ENCODE assay signal across 10 cellular contexts in genomic region chr1:180167721-180168467, GRCh38. TPM values are rescaled to one million over a fixed set of nuclear protein-coding genes. Genes with fewer than 3 reads are reported as not detected.
A peak's percentile ranks its signal among the peaks of the same experiment; 100 is the strongest.
DNase-seq lines count a peak whose midpoint lies in the region; ATAC-seq, FAIRE-seq and TF ChIP-seq lines count a peak whose summit lies in the region.
"Had no signal": no experiment of that assay in that cellular context is flagged by ENCODE, and none has a peak within 500 bp of the region (broad histone marks: within the 10 kb centered on the region; RNA-seq: fewer than 3 reads in every experiment).

No MANE protein-coding gene starts in this region.

- no peak overlapping the region for H2AFZ ChIP-seq in IMR-90 (replicated peaks; ENCODE audit: low read length, poor library complexity)

- TF ChIP-seq CTCF in A549 (IDR thresholded peaks at IDR 0.05): no peak
- TF ChIP-seq CTCF in IMR-90 (conservative IDR thresholded peaks at IDR 0.05; ENCODE audit: low read depth, low read length): no peak
- no peak for TF ChIP-seq CTCF in nephron progenitor cell (IDR thresholded peaks at IDR 0.05)

- H3K79me1 ChIP-seq in IMR-90 (ENCODE audit: low read depth in 1 of 2, low read length in 2 of 2) (peaks cover 62 to 94% of the 10 kb centered on the region in 2 experiments), mesendoderm (ENCODE audit: low read length) (peaks cover 9% of the 10 kb centered on the region)

- peak overlapping the region; percentile 66 for H3K27ac Mint-ChIP-seq in central memory CD8-positive, alpha-beta T cell (ENCODE audit: low read depth)
- H3K27ac Mint-ChIP-seq in nephron progenitor cell: no peak overlapping the region
- H3K27ac Mint-ChIP-seq in activated T-helper 2 cell treated with anti-CD3 and anti-CD28 coated beads, Interferon-gamma antibody, Interleukin-2, Interleukin-4, amounts not matched to agents 10 μg/mL and 5 μg/mL and 100 μg/mL, durations not matched to agents 14 hours and 24 hours and 36 hours: no peak overlapping the region

- H2AK5ac ChIP-seq in IMR-90 (ENCODE audit: low read depth, low read length) (no peak overlapping the region; the same call in 1 of the 2 replicates), mesendoderm (ENCODE audit: low read length) (no peak overlapping the region)

- peaks cover 18% of the 10 kb centered on the region for H3K4me1 Mint-ChIP-seq in central memory CD8-positive, alpha-beta T cell
- H3K4me1 Mint-ChIP-seq in nephron progenitor cell: peaks cover 12% of the 10 kb centered on the region
- H3K4me1 Mint-ChIP-seq in activated T-helper 2 cell treated with anti-CD3 and anti-CD28 coated beads, Interferon-gamma antibody, Interleukin-2, Interleukin-4, amounts not matched to agents 10 μg/mL and 5 μg/mL and 100 μg/mL, durations not matched to agents 14 hours and 24 hours and 36 hours (ENCODE audit: low read depth): peaks cover 2% of the 10 kb centered on the region

- no peaks in the 10 kb centered on the region for H3K36me3 Mint-ChIP-seq in central memory CD8-positive, alpha-beta T cell (ENCODE audit: insufficient read depth)
- peaks cover 9% of the 10 kb centered on the region for H3K36me3 Mint-ChIP-seq in nephron progenitor cell (ENCODE audit: low read depth)
- peaks cover 3% of the 10 kb centered on the region for H3K36me3 Mint-ChIP-seq in activated T-helper 2 cell treated with anti-CD3 and anti-CD28 coated beads, Interferon-gamma antibody, Interleukin-2, Interleukin-4, amounts not matched to agents 10 μg/mL and 5 μg/mL and 100 μg/mL, durations not matched to agents 14 hours and 24 hours and 36 hours (ENCODE audit: low read depth)

- dilution Hi-C loops in IMR-90 (cut with HindIII; ENCODE audit: low sequenced_read_pairs, unreplicated experiment): loop anchor here (25.0 kb wide), 1 partner anchor 131 kb away; no protein-coding TSS in a partner anchor

- H3K4me2 ChIP-seq in A549: peak overlapping the region; percentile 42
- H3K4me2 ChIP-seq in IMR-90 (ENCODE audit: low read depth, low read length): no peak overlapping the region
- H3K4me2 ChIP-seq in mesendoderm (ENCODE audit: low read length): no peak overlapping the region

- no peak overlapping the region for H2BK5ac ChIP-seq in IMR-90 (ENCODE audit: low read depth, low read length, poor library complexity, severe bottlenecking)
- no peak overlapping the region for H2BK5ac ChIP-seq in mesendoderm (ENCODE audit: low read length)

- H3K18ac ChIP-seq in IMR-90 (ENCODE audit: low read depth, low read length) (no peak overlapping the region), mesendoderm (ENCODE audit: low read length) (no peak overlapping the region)

- H3K9me1 ChIP-seq in IMR-90 (ENCODE audit: insufficient read depth, low read length): peaks cover 60% of the 10 kb centered on the region

- H3K23ac ChIP-seq in IMR-90 (ENCODE audit: low read depth, low read length): peak overlapping the region; percentile 0; the same call in 1 of the 2 replicates
- H3K23ac ChIP-seq in mesendoderm (ENCODE audit: low read length): no peak overlapping the region

- CTCF ChIA-PET in A549 (lab: Yijun Ruan, JAX) (interaction anchor here (0.5 to 9.1 kb wide), 32 partner anchors 11 to 852 kb away, joined by 3 to 132 read pairs (median 4); partner anchors contain the start of gene QSOX1), IMR-90 (lab: Yijun Ruan, JAX) (interaction anchor here (0.6 kb wide), 1 partner anchor 133 kb away, joined by 3 read pairs; no protein-coding TSS in a partner anchor)

- H4K20me1 ChIP-seq in IMR-90 (ENCODE audit: insufficient read depth, low read length): peaks cover 100% of the 10 kb centered on the region

- H3K79me2 ChIP-seq in mesendoderm (ENCODE audit: control insufficient read depth, insufficient read depth, low read length): peaks cover 2% of the 10 kb centered on the region

- H3K27me3 Mint-ChIP-seq in central memory CD8-positive, alpha-beta T cell: no peaks in the 10 kb centered on the region
- H3K27me3 Mint-ChIP-seq in nephron progenitor cell (ENCODE audit: low read depth, poor library complexity): peaks cover 4% of the 10 kb centered on the region
- H3K27me3 Mint-ChIP-seq in activated T-helper 2 cell treated with anti-CD3 and anti-CD28 coated beads, Interferon-gamma antibody, Interleukin-2, Interleukin-4, amounts not matched to agents 10 μg/mL and 5 μg/mL and 100 μg/mL, durations not matched to agents 14 hours and 24 hours and 36 hours (ENCODE audit: low read depth): no peaks in the 10 kb centered on the region
- H3K27me3 Mint-ChIP-seq: CD4-positive, alpha-beta memory T cell had no signal

- H3K9ac ChIP-seq in IMR-90 (ENCODE audit: low read depth, low read length) (no peak overlapping the region), mesendoderm (ENCODE audit: low read length) (no peak overlapping the region)

- no peak for TF ChIP-seq EP300 in A549 (IDR thresholded peaks at IDR 0.05)

- in situ Hi-C loops in IMR-90 (cut with MboI; ENCODE audit: low sequenced_read_pairs): loop anchor here (25.0 kb wide), 1 partner anchor 456 kb away; no protein-coding TSS in a partner anchor

- H3K4me1 ChIP-seq in A549 (peaks cover 19% of the 10 kb centered on the region), IMR-90 (ENCODE audit: control insufficient read depth, insufficient read depth, low read length) (peaks cover 57% of the 10 kb centered on the region), mesendoderm (ENCODE audit: control insufficient read depth, low read depth, low read length) (peaks cover 4% of the 10 kb centered on the region)

- POLR2A ChIA-PET in A549 (lab: Yijun Ruan, JAX) (interaction anchor here (0.7 to 1.0 kb wide), 3 partner anchors 13 to 285 kb away, joined by 3 to 4 read pairs (median 4); partner anchors contain the start of genes QSOX1 and TOR1AIP1), IMR-90 (lab: Charles Lee; ENCODE audit: unreplicated experiment) (no interaction called here)

- no peak overlapping the region for H2AK9ac ChIP-seq in IMR-90 (replicated peaks; ENCODE audit: low read depth, low read length, poor library complexity)

- H2BK15ac ChIP-seq in IMR-90 (ENCODE audit: low read depth, low read length) (0 out of 3 replicates have a peak overlapping the region, but pooled peaks have one; percentile 26), mesendoderm (replicated peaks; ENCODE audit: low read depth) (no peak overlapping the region)

- H3K4me3 ChIP-seq in A549 (no peak overlapping the region), IMR-90 (ENCODE audit: insufficient read depth, low read depth, low read length) (no peak overlapping the region), mesendoderm (ENCODE audit: low read length) (no peak overlapping the region)

- no peaks in the 10 kb centered on the region for H3K9me3 Mint-ChIP-seq in central memory CD8-positive, alpha-beta T cell
- H3K9me3 Mint-ChIP-seq in nephron progenitor cell: no peaks in the 10 kb centered on the region
- no peaks in the 10 kb centered on the region for H3K9me3 Mint-ChIP-seq in activated T-helper 2 cell treated with anti-CD3 and anti-CD28 coated beads, Interferon-gamma antibody, Interleukin-2, Interleukin-4, amounts not matched to agents 10 μg/mL and 5 μg/mL and 100 μg/mL, durations not matched to agents 14 hours and 24 hours and 36 hours
- H3K9me3 Mint-ChIP-seq: CD4-positive, alpha-beta memory T cell had no signal

- no peak for TF ChIP-seq POLR2A in A549 (IDR thresholded peaks at IDR 0.05; ENCODE audit: low read length)
- TF ChIP-seq POLR2A in IMR-90 (IDR thresholded peaks at IDR 0.05; ENCODE audit: low read depth, low read length): no peak

- no peak overlapping the region for H3K4me3 Mint-ChIP-seq in central memory CD8-positive, alpha-beta T cell
- no peak overlapping the region for H3K4me3 Mint-ChIP-seq in nephron progenitor cell
- H3K4me3 Mint-ChIP-seq in activated T-helper 2 cell treated with anti-CD3 and anti-CD28 coated beads, Interferon-gamma antibody, Interleukin-2, Interleukin-4, amounts not matched to agents 10 μg/mL and 5 μg/mL and 100 μg/mL, durations not matched to agents 14 hours and 24 hours and 36 hours (ENCODE audit: low read depth): no peak overlapping the region
- H3K4me3 Mint-ChIP-seq: CD4-positive, alpha-beta memory T cell had no signal

- H3K9me3 ChIP-seq in A549: no peaks in the 10 kb centered on the region
- H3K9me3 ChIP-seq in IMR-90 (ENCODE audit: control insufficient read depth, insufficient read depth, low read length): no peaks in the 10 kb centered on the region

- no peak overlapping the region for H2BK20ac ChIP-seq in IMR-90 (ENCODE audit: low read depth, low read length)

- peak overlapping the region; percentile 13 to 75; a peak in 5 of 6 replicates for H3K27ac ChIP-seq in A549
- H3K27ac ChIP-seq in IMR-90 (ENCODE audit: insufficient read depth, low read length): peak overlapping the region; percentile 2; the same call in 1 of the 2 replicates
- no peak overlapping the region for H3K27ac ChIP-seq in mesendoderm (ENCODE audit: low read depth, low read length)

- H3K4ac ChIP-seq in IMR-90 (ENCODE audit: low read depth, low read length): no peak overlapping the region
- H3K4ac ChIP-seq in mesendoderm (ENCODE audit: low read depth, low read length): no peak overlapping the region

- 0 out of 2 replicates have a peak overlapping the region, but pooled peaks have one; percentile 5 for H3K14ac ChIP-seq in IMR-90 (replicated peaks; ENCODE audit: low read depth, low read length)

- no peak overlapping the region for H2BK120ac ChIP-seq in IMR-90 (ENCODE audit: low read depth, low read length)
- no peak overlapping the region for H2BK120ac ChIP-seq in mesendoderm (ENCODE audit: low read depth, low read length)

- H3K36me3 ChIP-seq in IMR-90 (ENCODE audit: control insufficient read depth, insufficient read depth, low read length) (peaks cover 85% of the 10 kb centered on the region), mesendoderm (ENCODE audit: control insufficient read depth, insufficient read depth, low read length) (no peaks in the 10 kb centered on the region)

- peak; percentile 95 to 96 for ATAC-seq in A549
- ATAC-seq in IMR-90 (ENCODE audit: low read depth): peak; percentile 10
- no peak for ATAC-seq in central memory CD8-positive, alpha-beta T cell (replicated peaks; ENCODE audit: extremely low read depth, poor library complexity, severe bottlenecking)

- no peak overlapping the region for H3K56ac ChIP-seq in IMR-90 (ENCODE audit: extremely low read depth, insufficient read depth, low read length)
- no peak overlapping the region for H3K56ac ChIP-seq in mesendoderm (ENCODE audit: low read length)

- H4K5ac ChIP-seq in IMR-90 (ENCODE audit: low read depth, low read length): no peak overlapping the region; the same call in 1 of the 2 replicates
- no peak overlapping the region for H4K5ac ChIP-seq in mesendoderm (ENCODE audit: low read length)

- intact Hi-C loops in IMR-90 (cut with micrococcal nuclease): no loop called here
- intact Hi-C loops in activated T-helper 2 cell treated with anti-CD3 and anti-CD28 coated beads, Interferon-gamma antibody, Interleukin-2, Interleukin-4, amounts not matched to agents 10 μg/mL and 5 μg/mL and 100 μg/mL, durations not matched to agents 14 hours and 24 hours and 36 hours (cut with micrococcal nuclease): loop anchor here (5.0 kb wide), 1 partner anchor 51 kb away; no protein-coding TSS in a partner anchor

- H4K8ac ChIP-seq in IMR-90 (ENCODE audit: low read depth in 2 of 2, low read length in 2 of 2) (no peak overlapping the region), mesendoderm (ENCODE audit: low read depth, low read length) (no peak overlapping the region)

- WGBS in A549 (ENCODE audit: missing lambda C conversion rate): 30% methylated on average over 13 of the region's 13 CpGs
- WGBS in IMR-90 (ENCODE audit: extremely low coverage in 2 of 2, insufficient read length in 1 of 2), 2 experiments: 78% methylated on average over 6 of the region's 13 CpGs; no CpG with 5 or more reads in 1 of the 2 experiments
- no CpG with 5 or more reads among the region's 13 CpGs for WGBS in mesendoderm (ENCODE audit: extremely low coverage, insufficient coverage, low lambda C conversion rate)

- H4K91ac ChIP-seq in IMR-90 (ENCODE audit: insufficient read depth, low read depth, low read length): no peak overlapping the region

- no peaks in the 10 kb centered on the region for H3K27me3 ChIP-seq in IMR-90 (ENCODE audit: control insufficient read depth, insufficient read depth, low read length)
- H3K27me3 ChIP-seq in mesendoderm (ENCODE audit: insufficient read depth, low read length, poor library complexity): no peaks in the 10 kb centered on the region

- BruUV-seq in IMR-90 (replicated peaks; lab: Mats Ljungman, UMichigan): no TSS peak

- FAIRE-seq in A549 (lab: Jason Lieb, UNC): no peak

- TF ChIP-seq RAD21 in A549 (conservative IDR thresholded peaks at IDR 0.05 in 1 of 2, IDR thresholded peaks at IDR 0.05 in 1 of 2) (peak; percentile 34 to 42; a peak in 4 of 5 replicates), IMR-90 (IDR thresholded peaks at IDR 0.05; ENCODE audit: low read length) (no peak)

- DNase-seq in A549 (ENCODE audit: low read depth in 1 of 2, low spot score in 1 of 2) (peak; percentile 83 to 84), IMR-90 (peak; percentile 22), mesendoderm (peak; percentile 93), dedifferentiated amniotic fluid mesenchymal stem cell (ENCODE audit: extremely low spot score) (no peak), nephron progenitor cell (no peak), GM19238 (ENCODE audit: insufficient read length, low spot score) (no peak)
- DNase-seq in central memory CD8-positive, alpha-beta T cell (ENCODE audit: low spot score in 2 of 2): no peak
- no peak for DNase-seq in activated T-helper 2 cell treated with anti-CD3 and anti-CD28 coated beads, Interferon-gamma antibody, Interleukin-2, Interleukin-4, amounts not matched to agents 10 μg/mL and 5 μg/mL and 100 μg/mL, durations not matched to agents 14 hours and 24 hours and 36 hours (ENCODE audit: low spot score)
- DNase-seq: activated gamma-delta T cell had no signal

RNA-seq across cellular contexts. Expression of gene QSOX1, which starts 13.2 kb away (rescaled TPM):
- polyA plus RNA-seq in A549 (2011; rRNA removed) (60.2 and 67.3 TPM in 2 replicates), A549 (2017; fragmentation: RNase III; extraction: RNeasy Plus Mini Kit Qiagen cat#74134 plus additional on column Dnase treatment) (41.5 to 43.8 TPM (median 41.6 TPM) in 3 replicates), IMR-90 (2012; rRNA removed) (765 and 791 TPM in 2 replicates)
- 49.0 and 56.2 TPM in 2 replicates for polyA plus RNA-seq in A549 (2012; cell fraction: cytosol; rRNA removed)
- polyA plus RNA-seq in A549 (2012; cell fraction: nucleus; rRNA removed): 141 and 234 TPM in 2 replicates
- 25.3 and 37.9 TPM in 2 replicates for polyA minus RNA-seq in A549 (2011; rRNA and poly(A)+ RNA removed)
- 93.3 and 102 TPM in 2 replicates for total RNA-seq in IMR-90 (2012; rRNA removed)
- 1,392 and 1,573 TPM in 2 replicates for polyA plus RNA-seq in IMR-90 (2012; cell fraction: cytosol; rRNA removed)
- 755 and 1,109 TPM in 2 replicates for polyA plus RNA-seq in IMR-90 (2012; cell fraction: nucleus; rRNA removed; ENCODE audit: low replicate concordance)
- 46.3 TPM for polyA plus RNA-seq in mesendoderm (2013, experiment 1 of 2)
- polyA plus RNA-seq in mesendoderm (2013, experiment 2 of 2): 47.4 TPM
- 58.7 and 62.6 TPM in 2 replicates for total RNA-seq in activated T-helper 2 cell treated with anti-CD3 and anti-CD28 coated beads, Interferon-gamma antibody, Interleukin-2, Interleukin-4, amounts not matched to agents 10 μg/mL and 5 μg/mL and 100 μg/mL, durations not matched to agents 14 hours and 24 hours and 36 hours

Comparison
In these comparisons a context has a peak if more than half of its experiments do, and no peak if none do; other contexts are left out.
1. DNase-seq: peak in A549 (2 of 2), IMR-90 (single experiment) and mesendoderm (single experiment); none in central memory CD8-positive, alpha-beta T cell (0 of 2), dedifferentiated amniotic fluid mesenchymal stem cell (single experiment), nephron progenitor cell (single experiment), activated T-helper 2 cell treated with anti-CD3 and anti-CD28 coated beads, Interferon-gamma antibody, Interleukin-2, Interleukin-4, amounts not matched to agents 10 μg/mL and 5 μg/mL and 100 μg/mL, durations not matched to agents 14 hours and 24 hours and 36 hours (single experiment) and GM19238 (single experiment).